14 cellular contexts compared by ENCODE assay signal in genomic region chr1:30697977-30698376, GRCh38. TPM values are rescaled to one million over a fixed set of nuclear protein-coding genes. Genes with fewer than 3 reads are reported as not detected.
DNase-seq lines count a peak whose midpoint lies in the region; ATAC-seq and TF ChIP-seq lines count a peak whose summit lies in the region.
"Had no signal": no experiment of that assay in that cellular context is flagged by ENCODE, and none has a peak within 500 bp of the region (broad histone marks: within the 10 kb centered on the region; RNA-seq: fewer than 3 reads in every experiment).

No MANE protein-coding gene starts in this region.

- WGBS in spleen, 5 donors: 64 to 79% (median 71%) methylated on average over 2 of the region's 2 CpGs

- no peaks in the 10 kb centered on the region for H3K36me3 Mint-ChIP-seq in neural progenitor cell

- intact Hi-C loops in breast epithelium (cut with DNase I; ENCODE audit: low total_unique reads): no loop called here
- intact Hi-C loops in spleen (cut with DNase I; ENCODE audit: low total_unique reads): no loop called here
- intact Hi-C loops in colonic mucosa (cut with DNase I): no loop called here

- peaks cover 2% of the 10 kb centered on the region for H3K9me3 Mint-ChIP-seq in neural progenitor cell

- ATAC-seq in HG02852 (IDR thresholded peaks at IDR 0.05; ENCODE audit: unreplicated experiment): peak; percentile 48

- TF ChIP-seq POLR2A in breast epithelium (IDR thresholded peaks at IDR 0.05): no peak
- no peak for TF ChIP-seq POLR2A in spleen (IDR thresholded peaks at IDR 0.05)

- peak; percentile 21 for DNase-seq in ELR (ENCODE audit: low read depth)
- DNase-seq in breast epithelium (ENCODE audit: low spot score in 2 of 2): no peak
- no peak for DNase-seq in neural progenitor cell (ENCODE audit: low spot score)
- DNase-seq in NCI-H524 treated with DMSO at 0.1 percent for 48 hours (lab: John Stamatoyannopoulos, UW): no peak
- DNase-seq in stimulated activated CD4-positive, alpha-beta T cell treated with anti-CD3 and anti-CD28 coated beads, Interleukin-2, amount 100 ng/mL, for 24 hours: no peak
- no peak for DNase-seq in spleen
- no peak for DNase-seq in colonic mucosa
- DNase-seq: activated CD4-positive, alpha-beta T cell treated with anti-CD3 and anti-CD28 coated beads, Interleukin-2, amount 50 U/mL, for 1 hour; erythroblast; NCI-H2171 had no signal

- no peaks in the 10 kb centered on the region for H4K20me1 ChIP-seq in neural progenitor cell (ENCODE audit: low read depth)

- H3K27me3 Mint-ChIP-seq in neural progenitor cell (ENCODE audit: insufficient read depth, low read depth): peaks cover 4% of the 10 kb centered on the region

- peaks cover 9% of the 10 kb centered on the region for H3F3A ChIP-seq in neural progenitor cell (ENCODE audit: low read depth)

- no peak overlapping the region for H3K4me3 Mint-ChIP-seq in neural progenitor cell

- peaks cover 11% of the 10 kb centered on the region for H3K4me1 Mint-ChIP-seq in neural progenitor cell

- no peak overlapping the region for H2AFZ ChIP-seq in neural progenitor cell (replicated peaks)

- H3K27me3 ChIP-seq in breast epithelium: no peaks in the 10 kb centered on the region
- no peaks in the 10 kb centered on the region for H3K27me3 ChIP-seq in neural progenitor cell
- peaks cover 0 to 9% (median 0%) of the 10 kb centered on the region in 7 donors for H3K27me3 ChIP-seq in spleen (replicated peaks in 1 of 7)
- no peaks in the 10 kb centered on the region for H3K27me3 ChIP-seq in colonic mucosa

- H3K36me3 ChIP-seq in breast epithelium: no peaks in the 10 kb centered on the region
- H3K36me3 ChIP-seq in neural progenitor cell: no peaks in the 10 kb centered on the region
- no peaks in the 10 kb centered on the region for H3K36me3 ChIP-seq in spleen
- H3K36me3 ChIP-seq in colonic mucosa: no peaks in the 10 kb centered on the region

- H3K9me3 ChIP-seq in breast epithelium (no peaks in the 10 kb centered on the region), neural progenitor cell (ENCODE audit: low read depth) (no peaks in the 10 kb centered on the region), spleen (no peaks in the 10 kb centered on the region), colonic mucosa (no peaks in the 10 kb centered on the region)

- H3K27ac ChIP-seq in breast epithelium: peak overlapping the region; percentile 22 to 75
- H3K27ac ChIP-seq in neural progenitor cell: no peak overlapping the region
- no peak overlapping the region for H3K27ac ChIP-seq in spleen
- H3K27ac ChIP-seq in colonic mucosa: no peak overlapping the region
- H3K27ac ChIP-seq: SK-N-MC had no signal

- H3K4me3 ChIP-seq in breast epithelium: no peak overlapping the region
- no peak overlapping the region for H3K4me3 ChIP-seq in neural progenitor cell
- H3K4me3 ChIP-seq in spleen: no peak overlapping the region
- no peak overlapping the region for H3K4me3 ChIP-seq in colonic mucosa
- H3K4me3 ChIP-seq: SK-N-MC had no signal

- H3K9ac ChIP-seq in neural progenitor cell (no peak overlapping the region), colonic mucosa (ENCODE audit: low read depth in 2 of 2, low read length in 2 of 2) (no peak overlapping the region)

- H3K27ac Mint-ChIP-seq in neural progenitor cell: no peak overlapping the region

- no peak for TF ChIP-seq CTCF in breast epithelium (IDR thresholded peaks at IDR 0.05)
- TF ChIP-seq CTCF in neural progenitor cell (IDR thresholded peaks at IDR 0.05): peak; percentile 6
- no peak for TF ChIP-seq CTCF in spleen (IDR thresholded peaks at IDR 0.05 in 8 of 11, conservative IDR thresholded peaks at IDR 0.05 in 3 of 11)
- TF ChIP-seq CTCF in colonic mucosa (IDR thresholded peaks at IDR 0.05): no peak

- H3K4me2 ChIP-seq in neural progenitor cell: no peak overlapping the region

- no peaks in the 10 kb centered on the region for H3K79me2 ChIP-seq in neural progenitor cell (ENCODE audit: low read depth)

- H3K4me1 ChIP-seq in breast epithelium: peaks cover 0 to 3% of the 10 kb centered on the region in 2 donors
- H3K4me1 ChIP-seq in neural progenitor cell: peaks cover 19% of the 10 kb centered on the region
- no peaks in the 10 kb centered on the region for H3K4me1 ChIP-seq in spleen
- no peaks in the 10 kb centered on the region for H3K4me1 ChIP-seq in colonic mucosa

RNA-seq across cellular contexts. Expression of gene MATN1, which starts 25.4 kb away (rescaled TPM):
- not detected for total RNA-seq in breast epithelium
- 0.09 TPM in 1 of 2 replicates, not detected in the other for total RNA-seq in neural progenitor cell (ENCODE audit: low replicate concordance)
- 1 to 10 TPM in 1 of 7 donors, under 1 TPM in 5, not detected in 1; 0.30 to 1.1 (median 0.69) TPM for total RNA-seq in spleen
- under 1 TPM; 0.04 to 0.08 (median 0.06) TPM for polyA plus RNA-seq in spleen
- total RNA-seq in colonic mucosa: not detected
- total RNA-seq: pulmonary artery endothelial cell had no signal
- polyA plus RNA-seq: liver had no signal

RNA-seq across cellular contexts. Expression of gene LAPTM5, which starts 59.6 kb away (rescaled TPM):
- total RNA-seq in breast epithelium (100 to 1,000 TPM in 1 of 3 donors, 10 to 100 TPM in 2; 41.3 to 130 (median 70.1) TPM), neural progenitor cell (ENCODE audit: low replicate concordance) (not detected in 2 replicates), spleen (100 to 1,000 TPM; 473 to 747 (median 586) TPM), colonic mucosa (10 to 100 TPM; 15.8 to 41.0 TPM)
- 100 to 1,000 TPM; 419 to 691 (median 502) TPM for polyA plus RNA-seq in spleen

Comparison
In these comparisons a context has a peak if more than half of its experiments do, and no peak if none do; other contexts are left out.
1. H3K27ac ChIP-seq: peak in breast epithelium (2 of 2); none in neural progenitor cell (single experiment), spleen (0 of 8) and colonic mucosa (single experiment).
2. RNA of gene LAPTM5, which starts 59.6 kb away (total RNA-seq): 473 to 747 TPM in spleen, 41.3 to 130 TPM in breast epithelium and 15.8 to 41.0 TPM in colonic mucosa; not detected in neural progenitor cell; every median in the first group is over 10 times any median in the second.